In genomic region chr18:47163241-47163640, GRCh38 we compare ENCODE assay signal across 8 cellular contexts. TPM values are rescaled to one million over a fixed set of nuclear protein-coding genes. Genes with fewer than 3 reads are reported as not detected.
A peak's percentile ranks its signal among the peaks of the same experiment; 100 is the strongest.
DNase-seq lines count a peak whose midpoint lies in the region; ATAC-seq and TF ChIP-seq lines count a peak whose summit lies in the region.

No MANE protein-coding gene starts in this region.

- TF ChIP-seq CTCF in OCI-LY7 (conservative IDR thresholded peaks at IDR 0.05; ENCODE audit: low read length), result no peak
- no peak for TF ChIP-seq CTCF in right atrium auricular region (IDR thresholded peaks at IDR 0.05)

- ATAC-seq in GM18870 (IDR thresholded peaks at IDR 0.05; ENCODE audit: unreplicated experiment) (peak; percentile 88), HG02588 (IDR thresholded peaks at IDR 0.05; ENCODE audit: unreplicated experiment) (peak; percentile 82), memory B cell (ENCODE audit: low read depth) (peak; percentile 77)

- H3K4me2 ChIP-seq in OCI-LY7 (ENCODE audit: low read length), result no peak overlapping the region

- peaks cover 4% of the 10 kb centered on the region for H3K36me3 Mint-ChIP-seq in memory B cell

- H3K4me3 Mint-ChIP-seq in memory B cell, result no peak overlapping the region

- BruUV-seq in OCI-LY7 (replicated peaks; lab: Mats Ljungman, UMichigan), result no TSS peak

- no peak overlapping the region for H3K4me3 ChIP-seq in OCI-LY7 (ENCODE audit: low read depth, low read length, poor library complexity, severe bottlenecking)
- H3K4me3 ChIP-seq in right atrium auricular region, result no peak overlapping the region

- no peak overlapping the region for H3K27ac Mint-ChIP-seq in memory B cell

- DNase-seq in NAMALWA (ENCODE audit: low spot score), result peak; percentile 22
- DNase-seq in memory B cell (ENCODE audit: low spot score in 2 of 2), result no peak
- DNase-seq in OCI-LY7 (ENCODE audit: low spot score), result no peak
- DNase-seq in right atrium auricular region (ENCODE audit: low spot score), result no peak
- DNase-seq in DMS79 treated with DMSO at 0.1 percent for 48 hours (lab: John Stamatoyannopoulos, UW), result no peak
- no peak for DNase-seq in NCI-H1694 (lab: John Stamatoyannopoulos, UW)

- no peaks in the 10 kb centered on the region for H3K79me2 ChIP-seq in OCI-LY7 (ENCODE audit: insufficient read depth, low read depth, low read length)

- H3K4me1 ChIP-seq in OCI-LY7 (ENCODE audit: insufficient read depth, low read length, poor library complexity, severe bottlenecking) (no peaks in the 10 kb centered on the region), right atrium auricular region (peaks cover 0 to 16% of the 10 kb centered on the region in 2 donors)

- CTCF ChIA-PET in OCI-LY7 (lab: Charles Lee; ENCODE audit: unreplicated experiment), result no interaction called here

- no peaks in the 10 kb centered on the region for H3K9me3 Mint-ChIP-seq in memory B cell

- H3K27ac ChIP-seq in OCI-LY7 (ENCODE audit: low read depth, low read length, poor library complexity, severe bottlenecking), result no peak overlapping the region
- no peak overlapping the region for H3K27ac ChIP-seq in right atrium auricular region

- intact Hi-C loops in OCI-LY7 (cut with micrococcal nuclease; ENCODE audit: unreplicated experiment), result no loop called here

- H3K36me3 ChIP-seq in OCI-LY7 (ENCODE audit: insufficient read depth, low read length) (no peaks in the 10 kb centered on the region), right atrium auricular region (no peaks in the 10 kb centered on the region)

- H3K4me1 Mint-ChIP-seq in memory B cell, result peaks cover 9% of the 10 kb centered on the region

- no peaks in the 10 kb centered on the region for H3K9me2 ChIP-seq in OCI-LY7 (ENCODE audit: insufficient read depth, low read length)

- no peaks in the 10 kb centered on the region for H3K27me3 Mint-ChIP-seq in memory B cell

- H3K9me3 ChIP-seq in OCI-LY7 (ENCODE audit: low read length), result no peaks in the 10 kb centered on the region
- no peaks in the 10 kb centered on the region for H3K9me3 ChIP-seq in right atrium auricular region

- no peaks in the 10 kb centered on the region for H4K20me1 ChIP-seq in OCI-LY7 (ENCODE audit: insufficient read depth, low read length)

- H2AFZ ChIP-seq in OCI-LY7 (ENCODE audit: low read length), result no peak overlapping the region

- H3K27me3 ChIP-seq in right atrium auricular region, result no peaks in the 10 kb centered on the region

- POLR2A ChIA-PET in OCI-LY7 (lab: Charles Lee), result no interaction called here

RNA-seq across cellular contexts. Expression of gene IER3IP1, which starts 12.9 kb away (rescaled TPM):
- total RNA-seq in OCI-LY7 (2014; rRNA removed; shearing (Covaris generic)), result 11.6 and 18.2 TPM in 2 replicates
- 5.5 and 6.7 TPM in 2 replicates for total RNA-seq in OCI-LY7 (2022)
- total RNA-seq in right atrium auricular region, result 10 to 100 TPM in 1 of 2 donors, 1 to 10 TPM in 1; 9.7 to 15.5 TPM

RNA-seq across cellular contexts. Expression of gene HDHD2, which starts 12.9 kb away (rescaled TPM):
- total RNA-seq in OCI-LY7 (2014; rRNA removed; shearing (Covaris generic)), result 8.4 and 10.6 TPM in 2 replicates
- total RNA-seq in OCI-LY7 (2022) (16.6 and 19.0 TPM in 2 replicates), right atrium auricular region (10 to 100 TPM; 15.7 to 36.0 TPM)
